In the genomic region with DNA sequence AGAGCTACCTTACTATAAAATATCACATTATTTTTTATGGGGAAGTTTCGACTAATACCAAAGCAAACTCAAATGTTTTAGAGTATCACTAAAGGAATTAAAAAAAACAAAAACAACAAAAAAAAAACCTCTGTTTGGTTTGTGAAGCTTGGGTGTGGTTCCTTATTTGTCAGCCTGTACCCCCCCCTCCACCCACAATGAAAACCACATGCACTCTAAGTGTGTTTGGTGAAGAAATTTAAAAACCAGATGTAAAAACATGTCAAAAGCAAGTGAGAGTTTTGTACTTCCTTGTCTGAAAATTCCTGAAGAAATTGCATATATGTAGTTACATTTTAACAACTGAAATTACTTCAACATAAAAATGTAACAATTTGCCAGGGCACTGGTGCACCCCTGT, we compare ENCODE assay signal across 8 cellular contexts. TPM values are rescaled to one million over a fixed set of nuclear protein-coding genes. Genes with fewer than 3 reads are reported as not detected.
DNase-seq lines count a peak whose midpoint lies in the region; ATAC-seq and TF ChIP-seq lines count a peak whose summit lies in the region.

No MANE protein-coding gene starts in this region.

- peak overlapping the region; percentile 92 for H3K4me2 ChIP-seq in BLaER1

- peaks cover 70% of the 10 kb centered on the region for H4K20me1 ChIP-seq in BLaER1

- peak; percentile 74 for DNase-seq in NB4 (ENCODE audit: low read depth)
- no peak for DNase-seq in activated naive CD8-positive, alpha-beta T cell treated with anti-CD3 and anti-CD28 coated beads for 36 hours
- no peak for DNase-seq in nephron progenitor cell
- DNase-seq in T1000 (lab: John Stamatoyannopoulos, UW): no peak
- DNase-seq in omental fat pad (ENCODE audit: low spot score): no peak
- no peak for DNase-seq in mucosa of gallbladder (ENCODE audit: low spot score)

- peak overlapping the region; percentile 97 for H3K9ac ChIP-seq in BLaER1

- H3K9me3 Mint-ChIP-seq in activated naive CD8-positive, alpha-beta T cell treated with anti-CD3 and anti-CD28 coated beads for 36 hours: no peaks in the 10 kb centered on the region
- H3K9me3 Mint-ChIP-seq in nephron progenitor cell: no peaks in the 10 kb centered on the region

- H3K4me1 ChIP-seq in BLaER1: peaks cover 70% of the 10 kb centered on the region

- peaks cover 50% of the 10 kb centered on the region for H3K36me3 ChIP-seq in BLaER1

- H3K4me3 ChIP-seq in BLaER1: peak overlapping the region; percentile 80
- H3K4me3 ChIP-seq in NB4 (ENCODE audit: low read depth, low read length): peak overlapping the region; percentile 39

- peak overlapping the region; percentile 73 for H3K4me3 Mint-ChIP-seq in activated naive CD8-positive, alpha-beta T cell treated with anti-CD3 and anti-CD28 coated beads for 36 hours
- H3K4me3 Mint-ChIP-seq in nephron progenitor cell: peak overlapping the region; percentile 28

- H3K27me3 ChIP-seq in BLaER1: no peaks in the 10 kb centered on the region

- peak overlapping the region; percentile 85 for H3K27ac Mint-ChIP-seq in activated naive CD8-positive, alpha-beta T cell treated with anti-CD3 and anti-CD28 coated beads for 36 hours
- no peak overlapping the region for H3K27ac Mint-ChIP-seq in nephron progenitor cell

- no peak for TF ChIP-seq CTCF in NB4 (IDR thresholded peaks at IDR 0.05; ENCODE audit: low read depth, low read length)
- no peak for TF ChIP-seq CTCF in nephron progenitor cell (IDR thresholded peaks at IDR 0.05)
- TF ChIP-seq CTCF in omental fat pad (IDR thresholded peaks at IDR 0.05): no peak

- TF ChIP-seq POLR2A in NB4 (IDR thresholded peaks at IDR 0.05; ENCODE audit: extremely low read depth, insufficient read length): no peak

- H3K27me3 Mint-ChIP-seq in activated naive CD8-positive, alpha-beta T cell treated with anti-CD3 and anti-CD28 coated beads for 36 hours: peaks cover 4% of the 10 kb centered on the region
- H3K27me3 Mint-ChIP-seq in nephron progenitor cell (ENCODE audit: low read depth, poor library complexity): peaks cover 3% of the 10 kb centered on the region

- H3K27ac ChIP-seq in BLaER1: peak overlapping the region; percentile 98

- ATAC-seq in GM18502 (IDR thresholded peaks at IDR 0.05; ENCODE audit: poor library complexity, unreplicated experiment): no peak
- ATAC-seq in omental fat pad (ENCODE audit: low FRiP score): no peak

- peaks cover 63% of the 10 kb centered on the region for H3K4me1 Mint-ChIP-seq in activated naive CD8-positive, alpha-beta T cell treated with anti-CD3 and anti-CD28 coated beads for 36 hours
- H3K4me1 Mint-ChIP-seq in nephron progenitor cell: peaks cover 30% of the 10 kb centered on the region

- H3K9me3 ChIP-seq in BLaER1: no peaks in the 10 kb centered on the region

- H3K36me3 Mint-ChIP-seq in activated naive CD8-positive, alpha-beta T cell treated with anti-CD3 and anti-CD28 coated beads for 36 hours: peaks cover 30% of the 10 kb centered on the region
- H3K36me3 Mint-ChIP-seq in nephron progenitor cell (ENCODE audit: low read depth): peaks cover 37% of the 10 kb centered on the region

RNA-seq across cellular contexts. Expression of a gene that starts 3.1 kb away (rescaled TPM):
- total RNA-seq in activated naive CD8-positive, alpha-beta T cell treated with anti-CD3 and anti-CD28 coated beads for 36 hours: 10 to 100 TPM; 21.5 to 23.1 TPM
- total RNA-seq in omental fat pad: 10 to 100 TPM; 19.2 to 43.2 (median 31.3) TPM
- total RNA-seq in mucosa of gallbladder: 41.6 TPM

RNA-seq across cellular contexts. Expression of a gene that starts 49.9 kb away (rescaled TPM):
- 100 to 1,000 TPM; 585 to 589 TPM for total RNA-seq in activated naive CD8-positive, alpha-beta T cell treated with anti-CD3 and anti-CD28 coated beads for 36 hours
- total RNA-seq in omental fat pad (100 to 1,000 TPM; 162 to 260 (median 189) TPM), mucosa of gallbladder (190 TPM)
